Comparison of ENCODE assay signal across 13 cellular contexts in the genomic region with DNA sequence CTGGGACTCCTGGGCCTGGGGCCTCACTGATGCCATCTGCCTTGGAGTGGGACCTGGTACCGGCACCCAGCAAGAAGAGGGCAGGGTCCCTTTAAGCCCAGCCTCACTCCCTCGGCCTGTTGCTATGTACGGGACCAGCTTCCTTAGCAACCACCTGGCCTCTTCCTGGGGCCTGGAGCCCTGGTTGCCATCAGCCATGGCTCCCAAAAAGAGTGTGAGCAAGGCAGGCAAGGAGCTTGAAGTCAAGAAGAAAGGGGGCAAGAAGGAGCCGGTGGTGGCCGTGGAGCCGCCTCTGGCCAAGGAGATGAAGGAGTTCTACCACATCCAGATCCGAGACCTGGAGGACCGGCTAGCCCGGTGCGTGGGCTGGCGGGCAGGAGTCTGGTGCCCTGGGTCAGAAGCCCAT. TPM values are rescaled to one million over a fixed set of nuclear protein-coding genes. Genes with fewer than 3 reads are reported as not detected.
DNase-seq lines count a peak whose midpoint lies in the region; ATAC-seq and TF ChIP-seq lines count a peak whose summit lies in the region.
"Had no signal": no experiment of that assay in that cellular context is flagged by ENCODE, and none has a peak within 500 bp of the region (broad histone marks: within the 10 kb centered on the region; RNA-seq: fewer than 3 reads in every experiment).

A gene (plus strand): TSS at position 153 of the 406 bp plus-strand sequence. CDS start 44 bp downstream, at position 197.

- no CpG with 5 or more reads among the region's 11 CpGs for WGBS in H9 (ENCODE audit: extremely low coverage, insufficient read length, low lambda C conversion rate)
- WGBS in SK-N-SH (ENCODE audit: low lambda C conversion rate) = 82% methylated on average over 10 of the region's 11 CpGs
- 33% methylated on average over 3 of the region's 11 CpGs for WGBS in right lobe of liver (ENCODE audit: insufficient coverage, low coverage, low lambda C conversion rate, missing lambda C conversion rate)

- H2AK5ac ChIP-seq in H9 (ENCODE audit: insufficient read length, low read length) = no peak within 1 kb of the TSS

- no peak for TF ChIP-seq POLR2A in right lobe of liver (IDR thresholded peaks at IDR 0.05)

- H3K27me3 Mint-ChIP-seq in H9 (ENCODE audit: low read depth) = peaks cover 7% of the 10 kb centered on the region

- no peak within 1 kb of the TSS for H3K56ac ChIP-seq in H9 (ENCODE audit: insufficient read length, low read depth, low read length)

- POLR2A ChIA-PET in SK-N-SH (lab: Yijun Ruan, JAX) = interaction anchor here (0.6 kb wide), 2 partner anchors 9 to 104 kb away, joined by 3 read pairs; a partner anchor contains a TSS

- no peaks in the 10 kb centered on the region for H4K20me1 ChIP-seq in H9 (ENCODE audit: control insufficient read depth, insufficient read depth, insufficient read length)
- no peaks in the 10 kb centered on the region for H4K20me1 ChIP-seq in SK-N-SH (ENCODE audit: insufficient read depth)

- peak within 1 kb of the TSS; percentile 6 to 29; a peak in 2 of 5 replicates for H3K4me3 Mint-ChIP-seq in H9

- H3K4me3 ChIP-seq in SK-N-SH (ENCODE audit: low read depth in 2 of 2, low read length in 1 of 2) (no peak within 1 kb of the TSS), right lobe of liver (no peak within 1 kb of the TSS), tibial artery (no peak within 1 kb of the TSS)

- peak within 1 kb of the TSS; percentile 33; the same call in 1 of the 2 replicates for H2BK15ac ChIP-seq in H9 (ENCODE audit: low read depth, low read length)

- H3K4me2 ChIP-seq in H9 (ENCODE audit: insufficient read depth, insufficient read length, low read length) (no peak within 1 kb of the TSS), SK-N-SH (no peak within 1 kb of the TSS)

- H3K23ac ChIP-seq in H9 (ENCODE audit: insufficient read length, low read depth, low read length) = no peak within 1 kb of the TSS

- H3K27ac ChIP-seq in H9 (ENCODE audit: insufficient read length, low read depth, low read length) (no peak within 1 kb of the TSS), SK-N-SH (ENCODE audit: low read depth in 2 of 2, low read length in 1 of 2) (peak within 1 kb of the TSS in 1 of 2 experiments; percentile 23; a peak in 1 of 4 replicates), right lobe of liver (no peak within 1 kb of the TSS), tibial artery (no peak within 1 kb of the TSS)

- no peaks in the 10 kb centered on the region; the same call in 1 of the 2 replicates for H3K4me1 ChIP-seq in H9 (ENCODE audit: insufficient read depth, low read length)
- H3K4me1 ChIP-seq in SK-N-SH (ENCODE audit: control insufficient read depth in 1 of 2, insufficient read depth in 2 of 2, low read depth in 1 of 2, low read length in 1 of 2) = peaks cover 0 to 25% of the 10 kb centered on the region in 2 experiments; a peak in 1 of 4 replicates
- no peaks in the 10 kb centered on the region for H3K4me1 ChIP-seq in right lobe of liver
- no peaks in the 10 kb centered on the region for H3K4me1 ChIP-seq in tibial artery

- no peak within 1 kb of the TSS for H2BK12ac ChIP-seq in H9 (ENCODE audit: insufficient read length, low read depth, low read length)

- H3K79me2 ChIP-seq in H9 (ENCODE audit: insufficient read depth, low read length) = no peaks in the 10 kb centered on the region
- H3K79me2 ChIP-seq in SK-N-SH (ENCODE audit: insufficient read depth) = no peaks in the 10 kb centered on the region

- H3K9me3 Mint-ChIP-seq in H9 = peaks cover 0 to 2% of the 10 kb centered on the region in 2 experiments; a peak in 1 of 5 replicates

- intact Hi-C loops in right lobe of liver (cut with DNase I) = no loop called here
- intact Hi-C loops in tibial artery (cut with DNase I; ENCODE audit: low total_unique reads) = no loop called here

- H3K27ac Mint-ChIP-seq in H9 = peak within 1 kb of the TSS in 1 of 3 experiments; percentile 73; a peak in 2 of 7 replicates

- no peak for TF ChIP-seq EP300 in SK-N-SH (IDR thresholded peaks at IDR 0.05; ENCODE audit: borderline replicate concordance in 1 of 2, low read depth in 1 of 2, low read length in 1 of 2)

- H3K4ac ChIP-seq in H9 (ENCODE audit: low read depth, low read length) = no peak within 1 kb of the TSS; the same call in 1 of the 2 replicates

- peaks cover 14 to 33% of the 10 kb centered on the region in 2 experiments for H3K4me1 Mint-ChIP-seq in H9

- H3K9ac ChIP-seq in H9 (ENCODE audit: extremely low read depth, insufficient read length, low read length) = no peak within 1 kb of the TSS
- no peak within 1 kb of the TSS for H3K9ac ChIP-seq in SK-N-SH

- H4K5ac ChIP-seq in H9 (ENCODE audit: insufficient read length, low read depth, low read length) = no peak within 1 kb of the TSS

- no peaks in the 10 kb centered on the region for H3K9me2 ChIP-seq in SK-N-SH

- no peaks in the 10 kb centered on the region for H3K23me2 ChIP-seq in H9 (ENCODE audit: insufficient read length, low read depth, low read length, poor library complexity, severe bottlenecking)

- TF ChIP-seq RAD21 in SK-N-SH (IDR thresholded peaks at IDR 0.05; ENCODE audit: low read length) = no peak

- H3F3A ChIP-seq in SK-N-SH (replicated peaks; ENCODE audit: insufficient read depth) = no peaks in the 10 kb centered on the region

- H2BK20ac ChIP-seq in H9 (ENCODE audit: low read depth, low read length, poor library complexity, severe bottlenecking) = no peak within 1 kb of the TSS

- H3K27me3 ChIP-seq in H9 (ENCODE audit: insufficient read depth, low read length) = no peaks in the 10 kb centered on the region
- H3K27me3 ChIP-seq in SK-N-SH (ENCODE audit: insufficient read depth) = no peaks in the 10 kb centered on the region
- H3K27me3 ChIP-seq in right lobe of liver = no peaks in the 10 kb centered on the region
- peaks cover 0 to 31% of the 10 kb centered on the region in 2 donors for H3K27me3 ChIP-seq in tibial artery

- H3K14ac ChIP-seq in H9 (ENCODE audit: insufficient read depth, low read length) = peak within 1 kb of the TSS; percentile 13; the same call in 1 of the 2 replicates

- CTCF ChIA-PET in SK-N-SH (lab: Yijun Ruan, JAX) = interaction anchor here (3.7 kb wide), 1 partner anchor 117 kb away, joined by 14 read pairs; no protein-coding TSS in a partner anchor

- peak in 3 of 4 donors; percentile 52 to 57 (median 57) for ATAC-seq in right lobe of liver
- no peak for ATAC-seq in activated CD4-positive, CD25-positive, alpha-beta regulatory T cell treated with anti-CD3 and anti-CD28 coated beads, Interleukin-2, amount 50 U/mL, for 24 hours

- no peak within 1 kb of the TSS for H4K91ac ChIP-seq in H9 (ENCODE audit: insufficient read length, low read depth, low read length)

- H3T11ph ChIP-seq in H9 (ENCODE audit: low read length) = no peak within 1 kb of the TSS

- H3K79me1 ChIP-seq in H9 (ENCODE audit: insufficient read depth, low read depth, low read length, poor library complexity, severe bottlenecking) = no peaks in the 10 kb centered on the region

- no peak within 1 kb of the TSS for H2BK120ac ChIP-seq in H9 (ENCODE audit: low read depth, low read length, poor library complexity, severe bottlenecking)

- H3K18ac ChIP-seq in H9 (ENCODE audit: insufficient read length, low read depth, low read length) = peak within 1 kb of the TSS; percentile 54

- no peak within 1 kb of the TSS for H2BK5ac ChIP-seq in H9 (ENCODE audit: insufficient read length, low read length)

- H3K9me3 ChIP-seq in H9 (ENCODE audit: control insufficient read depth, low read depth, low read length) (no peaks in the 10 kb centered on the region), SK-N-SH (no peaks in the 10 kb centered on the region), right lobe of liver (no peaks in the 10 kb centered on the region), tibial artery (no peaks in the 10 kb centered on the region)

- H4K8ac ChIP-seq in H9 (replicated peaks; ENCODE audit: insufficient read length, low read depth, low read length) = no peak within 1 kb of the TSS

- DNase-seq in DMS 273 (lab: John Stamatoyannopoulos, UW; ENCODE audit: unreplicated experiment) = peak; percentile 70
- no peak for DNase-seq in DMS 273 treated with DMSO at 0.1 percent for 48 hours (lab: John Stamatoyannopoulos, UW)
- peak; percentile 72 for DNase-seq in H9
- peak; percentile 69 for DNase-seq in SK-N-SH
- no peak for DNase-seq in right lobe of liver
- DNase-seq in T1000 (lab: John Stamatoyannopoulos, UW) = no peak
- no peak for DNase-seq in tibial artery
- DNase-seq: 8988T; HCEC 1CT; NCI-H1436; stimulated activated CD4-positive, alpha-beta T cell treated with anti-CD3 and anti-CD28 coated beads, Interleukin-2, amount 100 ng/mL, for 48 hours; T-helper 2 cell had no signal

- TF ChIP-seq CTCF in H9 (conservative IDR thresholded peaks at IDR 0.05) (no peak), SK-N-SH (IDR thresholded peaks at IDR 0.05) (no peak), right lobe of liver (IDR thresholded peaks at IDR 0.05) (no peak), tibial artery (IDR thresholded peaks at IDR 0.05) (no peak)

- H3K36me3 ChIP-seq in SK-N-SH (replicated peaks in 1 of 2; ENCODE audit: control insufficient read depth in 1 of 2, insufficient read depth in 2 of 2, low read length in 1 of 2) (no peaks in the 10 kb centered on the region), right lobe of liver (no peaks in the 10 kb centered on the region), tibial artery (peaks cover 0 to 4% (median 0%) of the 10 kb centered on the region in 3 donors)

- no peaks in the 10 kb centered on the region for H3K36me3 Mint-ChIP-seq in H9 (ENCODE audit: insufficient read depth in 1 of 3, low read depth in 3 of 3)

- H2AFZ ChIP-seq in H9 (ENCODE audit: low read length) (no peak within 1 kb of the TSS), SK-N-SH (ENCODE audit: low read depth) (no peak within 1 kb of the TSS)

TF ChIP-seq in SK-N-SH, 30 proteins besides CTCF, POLR2A, EP300 and RAD21:
- TF ChIP-seq, protein P1, sequence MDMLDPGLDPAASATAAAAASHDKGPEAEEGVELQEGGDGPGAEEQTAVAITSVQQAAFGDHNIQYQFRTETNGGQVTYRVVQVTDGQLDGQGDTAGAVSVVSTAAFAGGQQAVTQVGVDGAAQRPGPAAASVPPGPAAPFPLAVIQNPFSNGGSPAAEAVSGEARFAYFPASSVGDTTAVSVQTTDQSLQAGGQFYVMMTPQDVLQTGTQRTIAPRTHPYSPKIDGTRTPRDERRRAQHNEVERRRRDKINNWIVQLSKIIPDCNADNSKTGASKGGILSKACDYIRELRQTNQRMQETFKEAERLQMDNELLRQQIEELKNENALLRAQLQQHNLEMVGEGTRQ (IDR thresholded peaks at IDR 0.05; ENCODE audit: borderline replicate concordance, low read depth, low read length) = no peak
- TF ChIP-seq MXI1 (IDR thresholded peaks at IDR 0.05; ENCODE audit: low read depth, low read length) = no peak

RNA-seq across cellular contexts. Expression of the gene that starts here (rescaled TPM):
- 0.15 and 0.22 TPM in 2 replicates for total RNA-seq in H9 (2021)
- 0.19 and 0.25 TPM in 2 replicates for polyA plus RNA-seq in SK-N-SH (2012; rRNA removed)
- 0.01 and 0.05 TPM in 2 replicates for polyA plus RNA-seq in SK-N-SH (2012; cell fraction: cytosol; rRNA removed)
- polyA plus RNA-seq in SK-N-SH (2012; cell fraction: nucleus; rRNA removed) = 2.4 and 2.9 TPM in 2 replicates
- total RNA-seq in right lobe of liver = under 1 TPM in 1 of 6 experiments, not detected in 5; 0.10 TPM

Comparison
In these comparisons a context has a peak if more than half of its experiments do, and no peak if none do; other contexts are left out.
1. DNase-seq: peak in DMS 273 (single experiment) and SK-N-SH (single experiment); none in DMS 273 treated with DMSO at 0.1 percent for 48 hours (single experiment), right lobe of liver (0 of 3), T1000 (single experiment) and tibial artery (0 of 2).
2. Peak in DNase-seq in H9; RNA of the gene not detected or under 1 TPM.
3. Peak in ATAC-seq in right lobe of liver; RNA of the gene not detected or under 1 TPM.